8 cellular contexts compared by ENCODE assay signal in genomic region chr20:25399038-25399430, GRCh38. TPM values are rescaled to one million over a fixed set of nuclear protein-coding genes. Genes with fewer than 3 reads are reported as not detected.
DNase-seq lines count a peak whose midpoint lies in the region; ATAC-seq and TF ChIP-seq lines count a peak whose summit lies in the region.

No MANE protein-coding gene starts in this region.

- H3K4me1 ChIP-seq in heart right ventricle (no peaks in the 10 kb centered on the region), psoas muscle (no peaks in the 10 kb centered on the region)

- H3K4me3 ChIP-seq in heart right ventricle, result no peak overlapping the region
- no peak overlapping the region for H3K4me3 ChIP-seq in psoas muscle

- H3K27me3 Mint-ChIP-seq in activated T-cell treated with anti-CD3 and anti-CD28 coated beads, Interleukin-2, amount 50 U/mL, for 4 hours (ENCODE audit: low read depth), result no peaks in the 10 kb centered on the region
- H3K27me3 Mint-ChIP-seq in activated T-helper 17 cell treated with anti-CD3 and anti-CD28 coated beads, Interleukin-2, amount 50 U/mL, for 72 hours, result no peaks in the 10 kb centered on the region

- H3K4me3 Mint-ChIP-seq in activated T-cell treated with anti-CD3 and anti-CD28 coated beads, Interleukin-2, amount 50 U/mL, for 4 hours, result no peak overlapping the region
- H3K4me3 Mint-ChIP-seq in activated T-helper 17 cell treated with anti-CD3 and anti-CD28 coated beads, Interleukin-2, amount 50 U/mL, for 72 hours, result no peak overlapping the region

- intact Hi-C loops in heart right ventricle (cut with DNase I) (loop anchor here (5.0 to 10.0 kb wide), 13 partner anchors 54 to 407 kb away; partner anchors contain the start of genes APMAP (in 4 of the 10), ENTPD6 (in 3 of the 10), ACSS1 (in 1 of the 10) and PYGB (in 1 of the 10)), psoas muscle (cut with DNase I) (loop anchor here (5.0 to 10.0 kb wide), 8 partner anchors 84 to 407 kb away; partner anchors contain the start of genes ENTPD6 (in 2 of the 2) and APMAP (in 1 of the 2))

- H3K9me3 ChIP-seq in heart right ventricle (peaks cover 0 to 30% (median 16%) of the 10 kb centered on the region in 11 donors), psoas muscle (peaks cover 12% of the 10 kb centered on the region)

- no peaks in the 10 kb centered on the region for H3K4me1 Mint-ChIP-seq in activated T-cell treated with anti-CD3 and anti-CD28 coated beads, Interleukin-2, amount 50 U/mL, for 4 hours (ENCODE audit: low read depth)
- no peaks in the 10 kb centered on the region for H3K4me1 Mint-ChIP-seq in activated T-helper 17 cell treated with anti-CD3 and anti-CD28 coated beads, Interleukin-2, amount 50 U/mL, for 72 hours

- peak; percentile 60 to 73 for ATAC-seq in activated T-cell treated with anti-CD3 and anti-CD28 coated beads, Interleukin-2, amount 50 U/mL, for 4 hours
- ATAC-seq in HG03442 (IDR thresholded peaks at IDR 0.05; ENCODE audit: unreplicated experiment) (peak; percentile 58), heart right ventricle (peak; percentile 75 to 92 (median 87)), psoas muscle (peak; percentile 64 to 92 (median 84)), HG03439 (IDR thresholded peaks at IDR 0.05; ENCODE audit: unreplicated experiment) (no peak)
- peak; percentile 60 for ATAC-seq in activated T-helper 17 cell treated with anti-CD3 and anti-CD28 coated beads, Interleukin-2, amount 50 U/mL, for 72 hours (replicated peaks)

- TF ChIP-seq CTCF in heart right ventricle (IDR thresholded peaks at IDR 0.05) (peak; percentile 31 to 78 (median 63)), psoas muscle (IDR thresholded peaks at IDR 0.05) (peak; percentile 61)

- peaks cover 4% of the 10 kb centered on the region for H3K36me3 Mint-ChIP-seq in activated T-cell treated with anti-CD3 and anti-CD28 coated beads, Interleukin-2, amount 50 U/mL, for 4 hours (ENCODE audit: insufficient read depth)
- no peaks in the 10 kb centered on the region for H3K36me3 Mint-ChIP-seq in activated T-helper 17 cell treated with anti-CD3 and anti-CD28 coated beads, Interleukin-2, amount 50 U/mL, for 72 hours (ENCODE audit: low read depth)

- H3K36me3 ChIP-seq in heart right ventricle (no peaks in the 10 kb centered on the region), psoas muscle (ENCODE audit: insufficient read depth in 1 of 2, low read depth in 1 of 2) (no peaks in the 10 kb centered on the region)

- no peak for DNase-seq in activated T-cell treated with anti-CD3 and anti-CD28 coated beads, Interleukin-2, amount 50 U/mL, for 4 hours
- DNase-seq in activated T-cell treated with anti-CD3 and anti-CD28 coated beads, Interleukin-2, amount 50 U/mL, for 1 hour, result no peak
- DNase-seq in NCI-H510A (lab: John Stamatoyannopoulos, UW) (peak; percentile 65), heart right ventricle (peak in 1 of 2 donors; percentile 31), psoas muscle (no peak)

- H3K27me3 ChIP-seq in heart right ventricle, result no peaks in the 10 kb centered on the region
- no peaks in the 10 kb centered on the region for H3K27me3 ChIP-seq in psoas muscle (ENCODE audit: insufficient read depth in 3 of 3, low read length in 2 of 3)

- H3K27ac ChIP-seq in heart right ventricle (no peak overlapping the region), psoas muscle (no peak overlapping the region)

- 10 to 13% methylated on average over 5 of the region's 5 CpGs for WGBS in heart right ventricle, 2 donors
- 12 to 16% (median 14%) methylated on average over 5 of the region's 5 CpGs for WGBS in psoas muscle, 3 donors

- no peak overlapping the region for H3K27ac Mint-ChIP-seq in activated T-helper 17 cell treated with anti-CD3 and anti-CD28 coated beads, Interleukin-2, amount 50 U/mL, for 72 hours

- H3K9me3 Mint-ChIP-seq in activated T-cell treated with anti-CD3 and anti-CD28 coated beads, Interleukin-2, amount 50 U/mL, for 4 hours, result peaks cover 14% of the 10 kb centered on the region
- peaks cover 9% of the 10 kb centered on the region for H3K9me3 Mint-ChIP-seq in activated T-helper 17 cell treated with anti-CD3 and anti-CD28 coated beads, Interleukin-2, amount 50 U/mL, for 72 hours

RNA-seq across cellular contexts. Expression of gene ABHD12, which starts 8.4 kb away (rescaled TPM):
- total RNA-seq in activated T-cell treated with anti-CD3 and anti-CD28 coated beads, Interleukin-2, amount 50 U/mL, for 4 hours, result 10 to 100 TPM; 21.9 to 22.6 (median 22.3) TPM
- total RNA-seq in activated T-helper 17 cell treated with anti-CD3 and anti-CD28 coated beads, Interleukin-2, amount 50 U/mL, for 72 hours, result 10 to 100 TPM; 11.2 to 23.0 TPM
- total RNA-seq in heart right ventricle, result 10 to 100 TPM; 21.1 to 41.3 (median 26.9) TPM
- polyA plus RNA-seq in heart right ventricle, result 10 to 100 TPM; 29.1 to 37.4 TPM
- 10 to 100 TPM in 1 of 4 donors, 1 to 10 TPM in 3; 7.9 to 10.9 (median 8.8) TPM for total RNA-seq in psoas muscle
- 10 to 100 TPM in 2 of 3 donors, 1 to 10 TPM in 1; 7.9 to 15.5 (median 10.5) TPM for polyA plus RNA-seq in psoas muscle

RNA-seq across cellular contexts. Expression of gene GINS1, which starts 8.4 kb away (rescaled TPM):
- total RNA-seq in activated T-cell treated with anti-CD3 and anti-CD28 coated beads, Interleukin-2, amount 50 U/mL, for 4 hours, result 10 to 100 TPM; 15.3 to 25.4 (median 18.3) TPM
- 10 to 100 TPM; 20.9 to 31.1 TPM for total RNA-seq in activated T-helper 17 cell treated with anti-CD3 and anti-CD28 coated beads, Interleukin-2, amount 50 U/mL, for 72 hours
- 1 to 10 TPM in 2 of 10 donors, under 1 TPM in 8; 0.19 to 1.6 (median 0.64) TPM for total RNA-seq in heart right ventricle
- polyA plus RNA-seq in heart right ventricle, result under 1 TPM; 0.28 to 0.29 TPM
- under 1 TPM in 3 of 4 donors, not detected in 1; 0.11 to 0.20 (median 0.15) TPM for total RNA-seq in psoas muscle
- polyA plus RNA-seq in psoas muscle, result under 1 TPM; 0.07 to 0.67 (median 0.31) TPM

Comparison
In these comparisons a context has a peak if more than half of its experiments do, and no peak if none do; other contexts are left out.
1. RNA of gene GINS1, which starts 8.4 kb away (total RNA-seq): 20.9 to 31.1 TPM in activated T-helper 17 cell treated with anti-CD3 and anti-CD28 coated beads, Interleukin-2, amount 50 U/mL, for 72 hours and 15.3 to 25.4 TPM in activated T-cell treated with anti-CD3 and anti-CD28 coated beads, Interleukin-2, amount 50 U/mL, for 4 hours; 0.19 to 1.6 TPM in heart right ventricle and 0.11 to 0.20 TPM in psoas muscle; every median in the first group is over 4 times any median in the second.